Comparison of ENCODE assay signal across 21 cellular contexts in the genomic region with DNA sequence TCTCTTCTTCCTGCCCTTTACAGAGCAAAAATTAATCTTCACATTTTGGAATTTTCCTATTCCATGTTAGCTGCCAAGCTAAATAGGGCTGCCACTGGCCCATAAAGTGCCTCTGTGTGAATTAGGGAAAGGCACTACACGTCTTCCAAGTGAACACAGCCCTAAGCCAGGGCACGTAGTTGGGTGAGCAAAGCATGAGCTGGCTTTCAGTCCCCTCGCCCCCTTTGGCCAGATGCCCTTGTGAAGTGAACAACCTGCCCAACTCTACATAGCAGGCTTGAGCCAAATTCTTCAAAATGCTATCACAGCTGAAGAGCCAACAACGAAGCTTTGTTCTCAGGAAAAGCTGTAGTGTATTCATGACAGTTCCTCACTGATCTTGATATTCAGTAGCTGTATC.
DNase-seq lines count a peak whose midpoint lies in the region; ATAC-seq and TF ChIP-seq lines count a peak whose summit lies in the region.
"Had no signal": no experiment of that assay in that cellular context is flagged by ENCODE, and none has a peak within 500 bp of the region (broad histone marks: within the 10 kb centered on the region; RNA-seq: fewer than 3 reads in every experiment).

No MANE protein-coding gene starts in this region.

- no peaks in the 10 kb centered on the region for H3K27me3 ChIP-seq in skeletal muscle satellite cell (ENCODE audit: control insufficient read depth, insufficient read depth, low read length)
- H3K27me3 ChIP-seq: hepatocyte, uterus had no signal

- no peaks in the 10 kb centered on the region for H3K27me3 Mint-ChIP-seq in Calu3 (ENCODE audit: unreplicated experiment)
- H3K27me3 Mint-ChIP-seq in activated T-cell treated with anti-CD3 and anti-CD28 coated beads, Interleukin-2, amount 50 U/mL, for 4 hours (ENCODE audit: low read depth) = no peaks in the 10 kb centered on the region
- H3K27me3 Mint-ChIP-seq: activated naive CD4-positive, alpha-beta T cell treated with anti-CD3 and anti-CD28 coated beads, Interleukin-2, amount 50 U/mL, for 24 hours; stimulated activated naive B cell treated with anti-CD40 and anti-IgM and Interleukin-4, amounts not matched to agents 10 μg/mL and 1 μg/mL and 100 μg/mL, for 72 hours; T-cell had no signal

- H3K4me1 Mint-ChIP-seq in Calu3 (ENCODE audit: low read depth, unreplicated experiment) = peaks cover 7% of the 10 kb centered on the region
- H3K4me1 Mint-ChIP-seq in activated T-cell treated with anti-CD3 and anti-CD28 coated beads, Interleukin-2, amount 50 U/mL, for 4 hours (ENCODE audit: low read depth) = no peaks in the 10 kb centered on the region
- H3K4me1 Mint-ChIP-seq: activated naive CD4-positive, alpha-beta T cell treated with anti-CD3 and anti-CD28 coated beads, Interleukin-2, amount 50 U/mL, for 24 hours; stimulated activated naive B cell treated with anti-CD40 and anti-IgM and Interleukin-4, amounts not matched to agents 10 μg/mL and 1 μg/mL and 100 μg/mL, for 72 hours; T-cell had no signal

- peak; percentile 52 for DNase-seq in HCEC 1CT
- peak in 49 of 61 donors; percentile 2 to 65 (median 28) for DNase-seq in caudate nucleus (lab: John Stamatoyannopoulos, UW)
- DNase-seq in hippocampal formation (lab: John Stamatoyannopoulos, UW) = peak; percentile 43 to 58
- no peak for DNase-seq in activated CD8-positive, alpha-beta memory T cell treated with anti-CD3 and anti-CD28 coated beads, Interleukin-2, amount 50 U/mL, for 48 hours
- DNase-seq in Calu3 = no peak
- no peak for DNase-seq in activated T-cell treated with anti-CD3 and anti-CD28 coated beads, Interleukin-2, amount 50 U/mL, for 4 hours
- DNase-seq in NCI-H2171 treated with DMSO at 0.1 percent for 48 hours (lab: John Stamatoyannopoulos, UW) = no peak
- DNase-seq: activated T-cell treated with anti-CD3 and anti-CD28 coated beads, Interleukin-2, amount 50 U/mL, for 1 hour; COR-L47; effector memory CD4-positive, alpha-beta T cell; Kasumi-1; NCI-H1436; NCI-H226; stimulated activated naive B cell treated with anti-CD40 and anti-IgM and Interleukin-4, amounts not matched to agents 10 μg/mL and 1 μg/mL and 100 μg/mL, for 72 hours; T-cell; uterus had no signal

- no peaks in the 10 kb centered on the region for H3K36me3 ChIP-seq in skeletal muscle satellite cell (ENCODE audit: insufficient read depth, low read length)
- H3K36me3 ChIP-seq: uterus had no signal

- H3K9ac ChIP-seq in skeletal muscle satellite cell (ENCODE audit: low read depth, low read length) = no peak overlapping the region

- H3K27ac ChIP-seq in caudate nucleus (ENCODE audit: low read depth, low read length) = peak overlapping the region; percentile 60
- H3K27ac ChIP-seq: hepatocyte, psoas muscle, RWPE1, uterus had no signal

- no peak overlapping the region for H3K4me3 Mint-ChIP-seq in Calu3 (ENCODE audit: low read depth, unreplicated experiment)
- H3K4me3 Mint-ChIP-seq in activated T-cell treated with anti-CD3 and anti-CD28 coated beads, Interleukin-2, amount 50 U/mL, for 4 hours = no peak overlapping the region
- H3K4me3 Mint-ChIP-seq: activated naive CD4-positive, alpha-beta T cell treated with anti-CD3 and anti-CD28 coated beads, Interleukin-2, amount 50 U/mL, for 24 hours; stimulated activated naive B cell treated with anti-CD40 and anti-IgM and Interleukin-4, amounts not matched to agents 10 μg/mL and 1 μg/mL and 100 μg/mL, for 72 hours; T-cell had no signal

- peak overlapping the region; percentile 8 for H3K4me2 ChIP-seq in skeletal muscle satellite cell (ENCODE audit: low read length)
- H3K4me2 ChIP-seq: hepatocyte had no signal

- no peaks in the 10 kb centered on the region for H3K9me3 ChIP-seq in skeletal muscle satellite cell (replicated peaks; ENCODE audit: low read length)
- H3K9me3 ChIP-seq: psoas muscle, uterus had no signal

- H3K9me3 Mint-ChIP-seq in Calu3 (ENCODE audit: low read depth, unreplicated experiment) = peaks cover 1% of the 10 kb centered on the region
- H3K9me3 Mint-ChIP-seq in activated T-cell treated with anti-CD3 and anti-CD28 coated beads, Interleukin-2, amount 50 U/mL, for 4 hours = peaks cover 13% of the 10 kb centered on the region

- CTCF ChIA-PET in Calu3 (lab: Charles Lee) = no interaction called here

- no peaks in the 10 kb centered on the region for H3K36me3 Mint-ChIP-seq in Calu3 (ENCODE audit: insufficient read depth, unreplicated experiment)
- H3K36me3 Mint-ChIP-seq in activated T-cell treated with anti-CD3 and anti-CD28 coated beads, Interleukin-2, amount 50 U/mL, for 4 hours (ENCODE audit: insufficient read depth) = no peaks in the 10 kb centered on the region
- H3K36me3 Mint-ChIP-seq: activated naive CD4-positive, alpha-beta T cell treated with anti-CD3 and anti-CD28 coated beads, Interleukin-2, amount 50 U/mL, for 24 hours; stimulated activated naive B cell treated with anti-CD40 and anti-IgM and Interleukin-4, amounts not matched to agents 10 μg/mL and 1 μg/mL and 100 μg/mL, for 72 hours; T-cell had no signal

- H3K4me1 ChIP-seq in skeletal muscle satellite cell (ENCODE audit: control insufficient read depth, insufficient read depth, low read length) = peaks cover 38% of the 10 kb centered on the region
- H3K4me1 ChIP-seq: psoas muscle, uterus had no signal

- H3K4me3 ChIP-seq in skeletal muscle satellite cell (ENCODE audit: low read length) = no peak overlapping the region
- H3K4me3 ChIP-seq: hepatocyte, psoas muscle, uterus had no signal

- ATAC-seq in activated T-cell treated with anti-CD3 and anti-CD28 coated beads, Interleukin-2, amount 50 U/mL, for 4 hours = no peak
- ATAC-seq: psoas muscle; stimulated activated naive B cell treated with anti-CD40 and anti-IgM and Interleukin-4, amounts not matched to agents 10 μg/mL and 1 μg/mL and 100 μg/mL, for 72 hours; T-cell had no signal

- H3K27ac Mint-ChIP-seq in Calu3 (ENCODE audit: unreplicated experiment) = no peak overlapping the region
- H3K27ac Mint-ChIP-seq: activated naive CD4-positive, alpha-beta T cell treated with anti-CD3 and anti-CD28 coated beads, Interleukin-2, amount 50 U/mL, for 24 hours; stimulated activated naive B cell treated with anti-CD40 and anti-IgM and Interleukin-4, amounts not matched to agents 10 μg/mL and 1 μg/mL and 100 μg/mL, for 72 hours; T-cell had no signal

- intact Hi-C loops in Calu3 (cut with micrococcal nuclease; ENCODE audit: unreplicated experiment) = no loop called here

- BruUV-seq in Calu3 (replicated peaks; lab: Mats Ljungman, UMichigan) = no TSS peak

- TF ChIP-seq CTCF in Calu3 (IDR thresholded peaks at IDR 0.05; ENCODE audit: unreplicated experiment) = no peak

Comparison
In these comparisons a context has a peak if more than half of its experiments do, and no peak if none do; other contexts are left out.
1. DNase-seq: peak in HCEC 1CT (single experiment), caudate nucleus (49 of 61) and hippocampal formation (2 of 2); none in activated CD8-positive, alpha-beta memory T cell treated with anti-CD3 and anti-CD28 coated beads, Interleukin-2, amount 50 U/mL, for 48 hours (single experiment), Calu3 (single experiment), activated T-cell treated with anti-CD3 and anti-CD28 coated beads, Interleukin-2, amount 50 U/mL, for 4 hours (single experiment) and NCI-H2171 treated with DMSO at 0.1 percent for 48 hours (single experiment).